ENCODE assay signal across 1 cellular context in the genomic region with DNA sequence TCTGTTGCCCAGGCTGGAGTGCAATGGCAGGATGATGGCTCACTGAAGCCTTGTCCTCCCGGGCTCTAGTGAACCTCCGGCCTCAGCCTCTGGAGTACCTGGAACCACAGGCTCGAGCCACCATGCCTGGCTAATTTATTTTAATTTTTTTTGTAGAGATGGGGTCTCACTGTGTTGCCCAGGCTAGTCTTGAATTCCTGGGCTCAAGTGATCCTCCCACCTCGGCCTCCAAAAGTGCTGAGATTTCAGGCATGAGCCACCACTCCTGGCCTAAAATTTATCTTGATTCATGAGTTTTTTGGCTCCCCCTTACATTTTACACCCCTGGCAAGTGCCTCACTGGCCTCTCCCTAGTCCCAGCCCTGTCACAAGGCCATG.
TF ChIP-seq lines count a peak whose summit lies in the region.

No MANE protein-coding gene starts in this region.

TF ChIP-seq in SK-N-SH, 30 proteins besides CTCF, POLR2A, EP300 and RAD21:
- TF ChIP-seq SMC3 (IDR thresholded peaks at IDR 0.05; ENCODE audit: low read depth, low read length), result no peak
- TF ChIP-seq FOXM1 (IDR thresholded peaks at IDR 0.05; ENCODE audit: low read depth), result no peak
- TF ChIP-seq FOSL2 (IDR thresholded peaks at IDR 0.05; ENCODE audit: borderline replicate concordance, low read depth), result no peak
- TF ChIP-seq, protein P1, sequence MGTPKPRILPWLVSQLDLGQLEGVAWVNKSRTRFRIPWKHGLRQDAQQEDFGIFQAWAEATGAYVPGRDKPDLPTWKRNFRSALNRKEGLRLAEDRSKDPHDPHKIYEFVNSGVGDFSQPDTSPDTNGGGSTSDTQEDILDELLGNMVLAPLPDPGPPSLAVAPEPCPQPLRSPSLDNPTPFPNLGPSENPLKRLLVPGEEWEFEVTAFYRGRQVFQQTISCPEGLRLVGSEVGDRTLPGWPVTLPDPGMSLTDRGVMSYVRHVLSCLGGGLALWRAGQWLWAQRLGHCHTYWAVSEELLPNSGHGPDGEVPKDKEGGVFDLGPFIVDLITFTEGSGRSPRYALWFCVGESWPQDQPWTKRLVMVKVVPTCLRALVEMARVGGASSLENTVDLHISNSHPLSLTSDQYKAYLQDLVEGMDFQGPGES (IDR thresholded peaks at IDR 0.05; ENCODE audit: low read depth, low read length), result no peak
- no peak for TF ChIP-seq RFX5 (IDR thresholded peaks at IDR 0.05; ENCODE audit: low read length)
- TF ChIP-seq, protein P2, sequence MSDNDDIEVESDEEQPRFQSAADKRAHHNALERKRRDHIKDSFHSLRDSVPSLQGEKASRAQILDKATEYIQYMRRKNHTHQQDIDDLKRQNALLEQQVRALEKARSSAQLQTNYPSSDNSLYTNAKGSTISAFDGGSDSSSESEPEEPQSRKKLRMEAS (IDR thresholded peaks at IDR 0.05; ENCODE audit: low read depth), result no peak
- no peak for TF ChIP-seq EZH2phosphoT487 (IDR thresholded peaks at IDR 0.05; ENCODE audit: borderline replicate concordance, low read depth)
- no peak for TF ChIP-seq MEF2A (IDR thresholded peaks at IDR 0.05; ENCODE audit: borderline replicate concordance, low read depth)
- no peak for TF ChIP-seq GATA2 (CRISPR knock-in tag; IDR thresholded peaks at IDR 0.05)
- TF ChIP-seq TAF1 (IDR thresholded peaks at IDR 0.05; ENCODE audit: borderline replicate concordance, low read depth, low read length), result no peak
- TF ChIP-seq, protein P3, sequence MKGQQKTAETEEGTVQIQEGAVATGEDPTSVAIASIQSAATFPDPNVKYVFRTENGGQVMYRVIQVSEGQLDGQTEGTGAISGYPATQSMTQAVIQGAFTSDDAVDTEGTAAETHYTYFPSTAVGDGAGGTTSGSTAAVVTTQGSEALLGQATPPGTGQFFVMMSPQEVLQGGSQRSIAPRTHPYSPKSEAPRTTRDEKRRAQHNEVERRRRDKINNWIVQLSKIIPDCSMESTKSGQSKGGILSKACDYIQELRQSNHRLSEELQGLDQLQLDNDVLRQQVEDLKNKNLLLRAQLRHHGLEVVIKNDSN (IDR thresholded peaks at IDR 0.05; ENCODE audit: borderline replicate concordance, low read depth), result no peak
- no peak for TF ChIP-seq TCF12 (IDR thresholded peaks at IDR 0.05)
- no peak for TF ChIP-seq GABPA (IDR thresholded peaks at IDR 0.05; ENCODE audit: low read depth)
- no peak for TF ChIP-seq YY1 (IDR thresholded peaks at IDR 0.05; ENCODE audit: low read depth)
- TF ChIP-seq ELF1 (IDR thresholded peaks at IDR 0.05), result no peak
